Comparison of ENCODE assay signal across 1 cellular context in the genomic region with DNA sequence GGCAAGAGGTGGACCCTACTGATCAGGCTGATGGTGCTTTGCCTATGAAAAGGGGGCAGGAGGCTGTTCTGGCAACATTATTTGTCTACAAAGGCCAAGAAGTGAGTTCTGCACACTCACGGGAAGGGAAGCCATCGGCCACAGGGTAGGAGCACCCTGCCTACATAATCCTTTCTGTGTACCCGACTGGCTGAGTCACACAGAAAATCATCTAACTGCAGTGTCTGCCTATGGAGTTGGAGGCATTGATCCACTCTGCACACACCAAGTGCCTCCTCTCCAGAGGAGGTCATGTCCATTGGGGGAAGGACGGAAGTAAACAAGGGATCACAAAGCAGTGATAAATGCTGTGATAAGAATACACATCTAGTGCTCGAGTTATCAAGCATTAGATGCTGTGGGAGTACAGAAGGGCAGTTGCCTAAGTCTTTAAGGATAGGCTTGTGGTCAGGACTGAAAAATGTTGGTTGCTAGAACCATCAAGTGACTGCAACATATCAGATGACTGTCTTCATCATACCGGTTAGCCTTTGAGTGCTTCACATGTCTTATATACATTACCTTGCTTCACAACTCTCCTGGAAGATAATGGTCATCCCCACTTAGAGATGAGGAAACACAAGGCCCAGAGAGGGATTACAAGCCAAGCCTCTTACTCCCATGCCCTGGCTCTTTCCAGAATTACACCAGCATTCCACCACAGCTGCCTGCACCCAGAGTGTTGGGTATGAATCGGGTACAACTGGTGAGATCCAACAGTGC.
TF ChIP-seq lines count a peak whose summit lies in the region.

No MANE protein-coding gene starts in this region.

TF ChIP-seq in HepG2, 621 proteins besides CTCF, POLR2A, EP300 and RAD21 (continued from another document and continues in another):
- TF ChIP-seq, protein P1, sequence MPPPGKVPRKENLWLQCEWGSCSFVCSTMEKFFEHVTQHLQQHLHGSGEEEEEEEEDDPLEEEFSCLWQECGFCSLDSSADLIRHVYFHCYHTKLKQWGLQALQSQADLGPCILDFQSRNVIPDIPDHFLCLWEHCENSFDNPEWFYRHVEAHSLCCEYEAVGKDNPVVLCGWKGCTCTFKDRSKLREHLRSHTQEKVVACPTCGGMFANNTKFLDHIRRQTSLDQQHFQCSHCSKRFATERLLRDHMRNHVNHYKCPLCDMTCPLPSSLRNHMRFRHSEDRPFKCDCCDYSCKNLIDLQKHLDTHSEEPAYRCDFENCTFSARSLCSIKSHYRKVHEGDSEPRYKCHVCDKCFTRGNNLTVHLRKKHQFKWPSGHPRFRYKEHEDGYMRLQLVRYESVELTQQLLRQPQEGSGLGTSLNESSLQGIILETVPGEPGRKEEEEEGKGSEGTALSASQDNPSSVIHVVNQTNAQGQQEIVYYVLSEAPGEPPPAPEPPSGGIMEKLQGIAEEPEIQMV (CRISPR knock-in tag; IDR thresholded peaks at IDR 0.05; ENCODE audit: low read depth): 0 out of 2 replicates have a peak, but pooled peaks have one; percentile 55
- TF ChIP-seq ZKSCAN8 (CRISPR knock-in tag; IDR thresholded peaks at IDR 0.05; ENCODE audit: borderline replicate concordance) (0 out of 2 replicates have a peak, but pooled peaks have one; percentile 35), ETV6 (CRISPR knock-in tag; conservative IDR thresholded peaks at IDR 0.05) (no peak), ZNF101 (CRISPR knock-in tag; IDR thresholded peaks at IDR 0.05; ENCODE audit: borderline replicate concordance, low read depth) (no peak), HNF4G (IDR thresholded peaks at IDR 0.05; ENCODE audit: borderline replicate concordance, low read depth, low read length) (no peak; the same call in 1 of the 2 replicates), HNF4G (CRISPR knock-in tag; IDR thresholded peaks at IDR 0.05; ENCODE audit: borderline replicate concordance, low read depth) (no peak), ONECUT2 (CRISPR knock-in tag; IDR thresholded peaks at IDR 0.05) (peak; percentile 76; the same call in 1 of the 2 replicates), CBX2 (IDR thresholded peaks at IDR 0.05; ENCODE audit: low read depth, low read length) (no peak), CBX2 (CRISPR knock-in tag; IDR thresholded peaks at IDR 0.05; ENCODE audit: low read depth) (no peak), MBNL3 (CRISPR knock-in tag; conservative IDR thresholded peaks at IDR 0.05) (no peak), GATAD1 (CRISPR knock-in tag; IDR thresholded peaks at IDR 0.05) (peak; percentile 55; the same call in 1 of the 2 replicates), ZNF282 (IDR thresholded peaks at IDR 0.05; ENCODE audit: partially characterized antibody) (no peak), TSC22D2 (CRISPR knock-in tag; IDR thresholded peaks at IDR 0.05; ENCODE audit: borderline replicate concordance) (no peak), ETV5 (CRISPR knock-in tag; IDR thresholded peaks at IDR 0.05; ENCODE audit: borderline replicate concordance) (peak; percentile 97), U2AF1 (optimal IDR thresholded peaks at IDR 0.05; ENCODE audit: low read depth, low read length) (no peak), ZNF432 (CRISPR knock-in tag; IDR thresholded peaks at IDR 0.05; ENCODE audit: borderline replicate concordance) (no peak), REL (CRISPR knock-in tag; conservative IDR thresholded peaks at IDR 0.05) (no peak), CBX5 (CRISPR knock-in tag; IDR thresholded peaks at IDR 0.05; ENCODE audit: borderline replicate concordance) (peak; percentile 63; the same call in 1 of the 2 replicates), SAP130 (CRISPR knock-in tag; IDR thresholded peaks at IDR 0.05; ENCODE audit: low read depth) (peak; percentile 94), SCMH1 (CRISPR knock-in tag; IDR thresholded peaks at IDR 0.05; ENCODE audit: borderline replicate concordance) (no peak), ZNF484 (CRISPR knock-in tag; IDR thresholded peaks at IDR 0.05; ENCODE audit: borderline replicate concordance, low read depth) (no peak), ZNF207 (IDR thresholded peaks at IDR 0.05; ENCODE audit: borderline replicate concordance) (no peak), PHB2 (IDR thresholded peaks at IDR 0.05; ENCODE audit: partially characterized antibody) (no peak), ZSCAN12 (CRISPR knock-in tag; IDR thresholded peaks at IDR 0.05) (no peak), ARNTL (CRISPR knock-in tag; IDR thresholded peaks at IDR 0.05) (peak; percentile 53; the same call in 1 of the 2 replicates), ZNF12 (CRISPR knock-in tag; IDR thresholded peaks at IDR 0.05) (peak; percentile 31; the same call in 1 of the 2 replicates), ZNF337 (CRISPR knock-in tag; IDR thresholded peaks at IDR 0.05; ENCODE audit: borderline replicate concordance, low read depth) (no peak)
- TF ChIP-seq, protein P2, sequence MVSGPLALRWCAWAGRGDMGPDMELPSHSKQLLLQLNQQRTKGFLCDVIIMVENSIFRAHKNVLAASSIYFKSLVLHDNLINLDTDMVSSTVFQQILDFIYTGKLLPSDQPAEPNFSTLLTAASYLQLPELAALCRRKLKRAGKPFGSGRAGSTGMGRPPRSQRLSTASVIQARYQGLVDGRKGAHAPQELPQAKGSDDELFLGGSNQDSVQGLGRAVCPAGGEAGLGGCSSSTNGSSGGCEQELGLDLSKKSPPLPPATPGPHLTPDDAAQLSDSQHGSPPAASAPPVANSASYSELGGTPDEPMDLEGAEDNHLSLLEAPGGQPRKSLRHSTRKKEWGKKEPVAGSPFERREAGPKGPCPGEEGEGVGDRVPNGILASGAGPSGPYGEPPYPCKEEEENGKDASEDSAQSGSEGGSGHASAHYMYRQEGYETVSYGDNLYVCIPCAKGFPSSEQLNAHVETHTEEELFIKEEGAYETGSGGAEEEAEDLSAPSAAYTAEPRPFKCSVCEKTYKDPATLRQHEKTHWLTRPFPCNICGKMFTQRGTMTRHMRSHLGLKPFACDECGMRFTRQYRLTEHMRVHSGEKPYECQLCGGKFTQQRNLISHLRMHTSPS (CRISPR knock-in tag; IDR thresholded peaks at IDR 0.05; ENCODE audit: low read depth): no peak
- TF ChIP-seq, protein P3, sequence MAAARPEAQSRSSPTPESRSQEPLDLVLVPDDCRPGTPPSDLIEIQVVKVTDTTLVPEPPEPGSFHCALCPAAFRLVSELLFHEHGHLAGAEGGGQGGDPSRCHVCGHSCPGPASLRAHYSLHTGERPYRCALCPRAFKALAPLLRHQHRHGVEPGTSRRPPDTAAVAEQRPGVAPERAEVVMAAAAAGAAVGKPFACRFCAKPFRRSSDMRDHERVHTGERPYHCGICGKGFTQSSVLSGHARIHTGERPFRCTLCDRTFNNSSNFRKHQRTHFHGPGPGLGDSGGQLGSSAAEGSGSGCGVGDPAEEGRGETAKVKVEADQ (CRISPR knock-in tag; IDR thresholded peaks at IDR 0.05; ENCODE audit: borderline replicate concordance): peak; percentile 66; the same call in 1 of the 2 replicates
- TF ChIP-seq, protein P4, sequence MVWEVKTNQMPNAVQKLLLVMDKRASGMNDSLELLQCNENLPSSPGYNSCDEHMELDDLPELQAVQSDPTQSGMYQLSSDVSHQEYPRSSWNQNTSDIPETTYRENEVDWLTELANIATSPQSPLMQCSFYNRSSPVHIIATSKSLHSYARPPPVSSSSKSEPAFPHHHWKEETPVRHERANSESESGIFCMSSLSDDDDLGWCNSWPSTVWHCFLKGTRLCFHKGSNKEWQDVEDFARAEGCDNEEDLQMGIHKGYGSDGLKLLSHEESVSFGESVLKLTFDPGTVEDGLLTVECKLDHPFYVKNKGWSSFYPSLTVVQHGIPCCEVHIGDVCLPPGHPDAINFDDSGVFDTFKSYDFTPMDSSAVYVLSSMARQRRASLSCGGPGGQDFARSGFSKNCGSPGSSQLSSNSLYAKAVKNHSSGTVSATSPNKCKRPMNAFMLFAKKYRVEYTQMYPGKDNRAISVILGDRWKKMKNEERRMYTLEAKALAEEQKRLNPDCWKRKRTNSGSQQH (CRISPR knock-in tag; IDR thresholded peaks at IDR 0.05; ENCODE audit: low read depth): peak; percentile 26; the same call in 1 of the 2 replicates
- TF ChIP-seq, protein P5, sequence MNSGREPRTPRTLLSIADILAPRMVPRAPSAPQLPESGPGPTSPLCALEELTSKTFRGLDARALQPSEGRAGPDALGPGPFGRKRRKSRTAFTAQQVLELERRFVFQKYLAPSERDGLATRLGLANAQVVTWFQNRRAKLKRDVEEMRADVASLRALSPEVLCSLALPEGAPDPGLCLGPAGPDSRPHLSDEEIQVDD (CRISPR knock-in tag; IDR thresholded peaks at IDR 0.05; ENCODE audit: borderline replicate concordance): no peak
- TF ChIP-seq, protein P6, sequence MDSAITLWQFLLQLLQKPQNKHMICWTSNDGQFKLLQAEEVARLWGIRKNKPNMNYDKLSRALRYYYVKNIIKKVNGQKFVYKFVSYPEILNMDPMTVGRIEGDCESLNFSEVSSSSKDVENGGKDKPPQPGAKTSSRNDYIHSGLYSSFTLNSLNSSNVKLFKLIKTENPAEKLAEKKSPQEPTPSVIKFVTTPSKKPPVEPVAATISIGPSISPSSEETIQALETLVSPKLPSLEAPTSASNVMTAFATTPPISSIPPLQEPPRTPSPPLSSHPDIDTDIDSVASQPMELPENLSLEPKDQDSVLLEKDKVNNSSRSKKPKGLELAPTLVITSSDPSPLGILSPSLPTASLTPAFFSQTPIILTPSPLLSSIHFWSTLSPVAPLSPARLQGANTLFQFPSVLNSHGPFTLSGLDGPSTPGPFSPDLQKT (CRISPR knock-in tag; IDR thresholded peaks at IDR 0.05; ENCODE audit: borderline replicate concordance): no peak
- TF ChIP-seq, protein P7, sequence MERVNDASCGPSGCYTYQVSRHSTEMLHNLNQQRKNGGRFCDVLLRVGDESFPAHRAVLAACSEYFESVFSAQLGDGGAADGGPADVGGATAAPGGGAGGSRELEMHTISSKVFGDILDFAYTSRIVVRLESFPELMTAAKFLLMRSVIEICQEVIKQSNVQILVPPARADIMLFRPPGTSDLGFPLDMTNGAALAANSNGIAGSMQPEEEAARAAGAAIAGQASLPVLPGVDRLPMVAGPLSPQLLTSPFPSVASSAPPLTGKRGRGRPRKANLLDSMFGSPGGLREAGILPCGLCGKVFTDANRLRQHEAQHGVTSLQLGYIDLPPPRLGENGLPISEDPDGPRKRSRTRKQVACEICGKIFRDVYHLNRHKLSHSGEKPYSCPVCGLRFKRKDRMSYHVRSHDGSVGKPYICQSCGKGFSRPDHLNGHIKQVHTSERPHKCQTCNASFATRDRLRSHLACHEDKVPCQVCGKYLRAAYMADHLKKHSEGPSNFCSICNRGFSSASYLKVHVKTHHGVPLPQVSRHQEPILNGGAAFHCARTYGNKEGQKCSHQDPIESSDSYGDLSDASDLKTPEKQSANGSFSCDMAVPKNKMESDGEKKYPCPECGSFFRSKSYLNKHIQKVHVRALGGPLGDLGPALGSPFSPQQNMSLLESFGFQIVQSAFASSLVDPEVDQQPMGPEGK (CRISPR knock-in tag; IDR thresholded peaks at IDR 0.05): peak; percentile 21; the same call in 1 of the 2 replicates
- TF ChIP-seq, protein P8, sequence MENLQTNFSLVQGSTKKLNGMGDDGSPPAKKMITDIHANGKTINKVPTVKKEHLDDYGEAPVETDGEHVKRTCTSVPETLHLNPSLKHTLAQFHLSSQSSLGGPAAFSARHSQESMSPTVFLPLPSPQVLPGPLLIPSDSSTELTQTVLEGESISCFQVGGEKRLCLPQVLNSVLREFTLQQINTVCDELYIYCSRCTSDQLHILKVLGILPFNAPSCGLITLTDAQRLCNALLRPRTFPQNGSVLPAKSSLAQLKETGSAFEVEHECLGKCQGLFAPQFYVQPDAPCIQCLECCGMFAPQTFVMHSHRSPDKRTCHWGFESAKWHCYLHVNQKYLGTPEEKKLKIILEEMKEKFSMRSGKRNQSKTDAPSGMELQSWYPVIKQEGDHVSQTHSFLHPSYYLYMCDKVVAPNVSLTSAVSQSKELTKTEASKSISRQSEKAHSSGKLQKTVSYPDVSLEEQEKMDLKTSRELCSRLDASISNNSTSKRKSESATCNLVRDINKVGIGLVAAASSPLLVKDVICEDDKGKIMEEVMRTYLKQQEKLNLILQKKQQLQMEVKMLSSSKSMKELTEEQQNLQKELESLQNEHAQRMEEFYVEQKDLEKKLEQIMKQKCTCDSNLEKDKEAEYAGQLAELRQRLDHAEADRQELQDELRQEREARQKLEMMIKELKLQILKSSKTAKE (CRISPR knock-in tag; IDR thresholded peaks at IDR 0.05; ENCODE audit: borderline replicate concordance): 0 out of 2 replicates have a peak, but pooled peaks have one; percentile 32
- TF ChIP-seq, protein P9, sequence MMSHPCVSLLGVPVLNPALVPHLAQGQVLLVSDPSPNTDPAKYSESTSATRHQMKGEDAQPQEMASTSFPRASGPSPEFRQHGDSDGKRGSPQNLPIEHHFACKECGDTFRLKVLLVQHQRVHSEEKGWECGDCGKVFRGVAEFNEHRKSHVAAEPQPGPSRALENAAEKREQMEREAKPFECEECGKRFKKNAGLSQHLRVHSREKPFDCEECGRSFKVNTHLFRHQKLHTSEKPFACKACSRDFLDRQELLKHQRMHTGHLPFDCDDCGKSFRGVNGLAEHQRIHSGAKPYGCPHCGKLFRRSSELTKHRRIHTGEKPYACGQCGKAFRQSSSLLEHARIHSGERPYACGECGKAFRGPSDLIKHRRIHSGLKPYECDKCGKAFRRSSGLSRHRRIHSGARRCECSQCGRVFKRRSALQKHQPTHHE (CRISPR knock-in tag; IDR thresholded peaks at IDR 0.05; ENCODE audit: borderline replicate concordance): no peak; the same call in 1 of the 2 replicates
- TF ChIP-seq, protein P10, sequence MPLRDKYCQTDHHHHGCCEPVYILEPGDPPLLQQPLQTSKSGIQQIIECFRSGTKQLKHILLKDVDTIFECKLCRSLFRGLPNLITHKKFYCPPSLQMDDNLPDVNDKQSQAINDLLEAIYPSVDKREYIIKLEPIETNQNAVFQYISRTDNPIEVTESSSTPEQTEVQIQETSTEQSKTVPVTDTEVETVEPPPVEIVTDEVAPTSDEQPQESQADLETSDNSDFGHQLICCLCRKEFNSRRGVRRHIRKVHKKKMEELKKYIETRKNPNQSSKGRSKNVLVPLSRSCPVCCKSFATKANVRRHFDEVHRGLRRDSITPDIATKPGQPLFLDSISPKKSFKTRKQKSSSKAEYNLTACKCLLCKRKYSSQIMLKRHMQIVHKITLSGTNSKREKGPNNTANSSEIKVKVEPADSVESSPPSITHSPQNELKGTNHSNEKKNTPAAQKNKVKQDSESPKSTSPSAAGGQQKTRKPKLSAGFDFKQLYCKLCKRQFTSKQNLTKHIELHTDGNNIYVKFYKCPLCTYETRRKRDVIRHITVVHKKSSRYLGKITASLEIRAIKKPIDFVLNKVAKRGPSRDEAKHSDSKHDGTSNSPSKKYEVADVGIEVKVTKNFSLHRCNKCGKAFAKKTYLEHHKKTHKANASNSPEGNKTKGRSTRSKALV (CRISPR knock-in tag; IDR thresholded peaks at IDR 0.05): no peak
- TF ChIP-seq, protein P11, sequence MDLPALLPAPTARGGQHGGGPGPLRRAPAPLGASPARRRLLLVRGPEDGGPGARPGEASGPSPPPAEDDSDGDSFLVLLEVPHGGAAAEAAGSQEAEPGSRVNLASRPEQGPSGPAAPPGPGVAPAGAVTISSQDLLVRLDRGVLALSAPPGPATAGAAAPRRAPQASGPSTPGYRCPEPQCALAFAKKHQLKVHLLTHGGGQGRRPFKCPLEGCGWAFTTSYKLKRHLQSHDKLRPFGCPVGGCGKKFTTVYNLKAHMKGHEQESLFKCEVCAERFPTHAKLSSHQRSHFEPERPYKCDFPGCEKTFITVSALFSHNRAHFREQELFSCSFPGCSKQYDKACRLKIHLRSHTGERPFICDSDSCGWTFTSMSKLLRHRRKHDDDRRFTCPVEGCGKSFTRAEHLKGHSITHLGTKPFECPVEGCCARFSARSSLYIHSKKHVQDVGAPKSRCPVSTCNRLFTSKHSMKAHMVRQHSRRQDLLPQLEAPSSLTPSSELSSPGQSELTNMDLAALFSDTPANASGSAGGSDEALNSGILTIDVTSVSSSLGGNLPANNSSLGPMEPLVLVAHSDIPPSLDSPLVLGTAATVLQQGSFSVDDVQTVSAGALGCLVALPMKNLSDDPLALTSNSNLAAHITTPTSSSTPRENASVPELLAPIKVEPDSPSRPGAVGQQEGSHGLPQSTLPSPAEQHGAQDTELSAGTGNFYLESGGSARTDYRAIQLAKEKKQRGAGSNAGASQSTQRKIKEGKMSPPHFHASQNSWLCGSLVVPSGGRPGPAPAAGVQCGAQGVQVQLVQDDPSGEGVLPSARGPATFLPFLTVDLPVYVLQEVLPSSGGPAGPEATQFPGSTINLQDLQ (CRISPR knock-in tag; IDR thresholded peaks at IDR 0.05): no peak
